Comparison of ENCODE assay signal across 1 cellular context in genomic region chr11:123576082-123576481, GRCh38.
TF ChIP-seq lines count a peak whose summit lies in the region.

No MANE protein-coding gene starts in this region.

TF ChIP-seq in HCT116, 20 proteins besides CTCF, POLR2A, EP300 and RAD21 (continued from another document):
- no peak for TF ChIP-seq MAX (IDR thresholded peaks at IDR 0.05)
- no peak for TF ChIP-seq TCF7L2 (IDR thresholded peaks at IDR 0.05; ENCODE audit: borderline replicate concordance, extremely low read depth, insufficient read depth, insufficient read length)
- TF ChIP-seq CEBPB (IDR thresholded peaks at IDR 0.05; ENCODE audit: low read depth), result no peak
- no peak for TF ChIP-seq FOSL1 (IDR thresholded peaks at IDR 0.05; ENCODE audit: low read depth)
- no peak for TF ChIP-seq REST (IDR thresholded peaks at IDR 0.05; ENCODE audit: low read depth)
- no peak for TF ChIP-seq EZH2 (IDR thresholded peaks at IDR 0.05)
- no peak for TF ChIP-seq SP1 (IDR thresholded peaks at IDR 0.05; ENCODE audit: low read depth)
- TF ChIP-seq EGR1 (IDR thresholded peaks at IDR 0.05; ENCODE audit: low read depth), result no peak
- no peak for TF ChIP-seq CBX3 (IDR thresholded peaks at IDR 0.05; ENCODE audit: low read depth)
- TF ChIP-seq ELF1 (IDR thresholded peaks at IDR 0.05; ENCODE audit: borderline replicate concordance, low read depth), result no peak
- no peak for TF ChIP-seq SRF (IDR thresholded peaks at IDR 0.05; ENCODE audit: low read depth)
- TF ChIP-seq ZNF274 (IDR thresholded peaks at IDR 0.05; ENCODE audit: low read depth, low read length), result no peak
- TF ChIP-seq ATF3 (IDR thresholded peaks at IDR 0.05), result no peak
- no peak for TF ChIP-seq JUND (IDR thresholded peaks at IDR 0.05)
- TF ChIP-seq ZBTB33 (IDR thresholded peaks at IDR 0.05; ENCODE audit: extremely low read depth, insufficient replicate concordance, low read length), result no peak
- no peak for TF ChIP-seq EZH2phosphoT487 (IDR thresholded peaks at IDR 0.05; ENCODE audit: borderline replicate concordance)
